27 cellular contexts compared by ENCODE assay signal in genomic region chr7:29657856-29658255, GRCh38.
DNase-seq lines count a peak whose midpoint lies in the region; ATAC-seq, FAIRE-seq and TF ChIP-seq lines count a peak whose summit lies in the region.
"Had no signal": no experiment of that assay in that cellular context is flagged by ENCODE, and none has a peak within 500 bp of the region (broad histone marks: within the 10 kb centered on the region; RNA-seq: fewer than 3 reads in every experiment).

No MANE protein-coding gene starts in this region.

- TF ChIP-seq POLR2A in GM12891 (IDR thresholded peaks at IDR 0.05; ENCODE audit: low read depth, low read length) (no peak), K562 (conservative IDR thresholded peaks at IDR 0.05) (no peak)

- peak overlapping the region; percentile 51; the same call in 1 of the 2 replicates for H3K4me2 ChIP-seq in MM.1S (ENCODE audit: low read depth, low read length)
- H3K4me2 ChIP-seq in K562 (ENCODE audit: insufficient read depth, low read length) = no peak overlapping the region
- H3K4me2 ChIP-seq: A549; BLaER1 treated with 17β-estradiol and CSF1 and Interleukin-3, amounts not matched to agents 10 nM and 100 nM had no signal

- peak overlapping the region; percentile 41 for H3K4me3 ChIP-seq in MM.1S (ENCODE audit: low read length)
- no peak overlapping the region for H3K4me3 ChIP-seq in K562
- no peak overlapping the region for H3K4me3 ChIP-seq in kidney (ENCODE audit: low read length in 2 of 2)
- H3K4me3 ChIP-seq: A549; BLaER1 treated with 17β-estradiol and CSF1 and Interleukin-3, amounts not matched to agents 10 nM and 100 nM; GM23248 had no signal

- no TSS peak for BruUV-seq in K562 (replicated peaks; lab: Mats Ljungman, UMichigan)

- in situ Hi-C loops in K562 (cut with MboI) (no loop called here), GM13977 (cut with MboI; ENCODE audit: low pct_unique_long_range_greater_than_20kb, low sequenced_read_pairs, unreplicated experiment) (no loop called here)

- CTCF ChIA-PET in K562 (lab: Yijun Ruan, JAX; ENCODE audit: low intra/inter-chr PET ratio) = no interaction called here

- H3K9me3 Mint-ChIP-seq in T-helper 2 cell treated with Interferon-gamma antibody and Interleukin-4, amounts not matched to agents 5 μg/mL and 100 μg/mL, for 36 hours = no peaks in the 10 kb centered on the region
- H3K9me3 Mint-ChIP-seq: CD14-positive monocyte; CD4-positive, alpha-beta T cell; CD8-positive, alpha-beta memory T cell; H9 had no signal

- no peak for TF ChIP-seq EP300 in K562 (IDR thresholded peaks at IDR 0.05; ENCODE audit: low read length)

- H3K9ac ChIP-seq in MM.1S (ENCODE audit: low read length) (peak overlapping the region; percentile 70), K562 (ENCODE audit: insufficient read depth in 1 of 2, low read depth in 2 of 2, low read length in 2 of 2) (no peak overlapping the region), kidney (ENCODE audit: low read length in 2 of 2) (no peak overlapping the region)
- H3K9ac ChIP-seq: BLaER1 treated with 17β-estradiol and CSF1 and Interleukin-3, amounts not matched to agents 10 nM and 100 nM; GM23248 had no signal

- TF ChIP-seq CTCF in MM.1S (IDR thresholded peaks at IDR 0.05; ENCODE audit: low read length) (no peak), K562 (IDR thresholded peaks at IDR 0.05 in 2 of 3, conservative IDR thresholded peaks at IDR 0.05 in 1 of 3; ENCODE audit: insufficient read depth in 2 of 3, low read depth in 1 of 3, low read length in 3 of 3) (no peak), kidney (IDR thresholded peaks at IDR 0.05; ENCODE audit: borderline replicate concordance, extremely low read depth, insufficient read depth) (no peak), GM13977 (IDR thresholded peaks at IDR 0.05; ENCODE audit: extremely low read depth, insufficient read depth, missing control alignments) (no peak)

- WGBS in K562 (ENCODE audit: insufficient coverage, low coverage, missing lambda C conversion rate) = 69% methylated on average over 7 of the region's 7 CpGs

- no peak for TF ChIP-seq RAD21 in K562 (CRISPR knock-in tag; conservative IDR thresholded peaks at IDR 0.05 in 1 of 2, IDR thresholded peaks at IDR 0.05 in 1 of 2)

- H3K36me3 ChIP-seq in MM.1S (replicated peaks; ENCODE audit: insufficient read depth, low read length) (no peaks in the 10 kb centered on the region), K562 (ENCODE audit: control insufficient read depth, insufficient read depth, low read length) (no peaks in the 10 kb centered on the region), kidney (ENCODE audit: control insufficient read depth in 1 of 2, insufficient read depth in 2 of 2, low read length in 2 of 2) (no peaks in the 10 kb centered on the region)
- H3K36me3 ChIP-seq: BE2C; BLaER1 treated with 17β-estradiol and CSF1 and Interleukin-3, amounts not matched to agents 10 nM and 100 nM had no signal

- intact Hi-C loops in K562 (cut with micrococcal nuclease) (no loop called here), kidney (cut with DNase I) (no loop called here)

- no peaks in the 10 kb centered on the region for H3K27me3 Mint-ChIP-seq in T-helper 2 cell treated with Interferon-gamma antibody and Interleukin-4, amounts not matched to agents 5 μg/mL and 100 μg/mL, for 36 hours (ENCODE audit: low read depth)
- H3K27me3 Mint-ChIP-seq: CD4-positive, alpha-beta T cell had no signal

- no peaks in the 10 kb centered on the region for H3K27me3 ChIP-seq in MM.1S (replicated peaks; ENCODE audit: insufficient read depth, low read length)
- no peaks in the 10 kb centered on the region for H3K27me3 ChIP-seq in K562 (ENCODE audit: control insufficient read depth in 2 of 2, insufficient read depth in 2 of 2, low read length in 2 of 2)
- H3K27me3 ChIP-seq: BE2C; BLaER1 treated with 17β-estradiol and CSF1 and Interleukin-3, amounts not matched to agents 10 nM and 100 nM had no signal

- H3K9me3 ChIP-seq in MM.1S (replicated peaks; ENCODE audit: insufficient read depth, low read length) (no peaks in the 10 kb centered on the region), K562 (replicated peaks; ENCODE audit: control insufficient read depth, insufficient read depth, low read depth, low read length) (no peaks in the 10 kb centered on the region), kidney (ENCODE audit: control insufficient read depth in 1 of 2, low read length in 2 of 2) (no peaks in the 10 kb centered on the region)
- H3K9me3 ChIP-seq: A549; BE2C; BLaER1 treated with 17β-estradiol and CSF1 and Interleukin-3, amounts not matched to agents 10 nM and 100 nM had no signal

- no peaks in the 10 kb centered on the region for H3K9me1 ChIP-seq in K562 (ENCODE audit: control insufficient read depth, insufficient read depth, low read length)

- no peak overlapping the region for H3K27ac Mint-ChIP-seq in T-helper 2 cell treated with Interferon-gamma antibody and Interleukin-4, amounts not matched to agents 5 μg/mL and 100 μg/mL, for 36 hours
- H3K27ac Mint-ChIP-seq: CD14-positive monocyte; CD4-positive, alpha-beta T cell; CD8-positive, alpha-beta memory T cell; H9 had no signal

- POLR2A ChIA-PET in K562 (lab: Yijun Ruan, JAX) = interaction anchor here (1.2 kb wide), 1 partner anchor 11 kb away, joined by 3 read pairs; no protein-coding TSS in a partner anchor

- H3K79me2 ChIP-seq in MM.1S (ENCODE audit: low read length) = peaks cover 61% of the 10 kb centered on the region
- peaks cover 9% of the 10 kb centered on the region for H3K79me2 ChIP-seq in K562 (ENCODE audit: control insufficient read depth, insufficient read depth, low read length)

- H2AFZ ChIP-seq in MM.1S (ENCODE audit: low read length) (no peak overlapping the region), K562 (ENCODE audit: low read depth, low read length) (no peak overlapping the region)
- H2AFZ ChIP-seq: GM23248 had no signal

- H3F3A ChIP-seq in MM.1S (ENCODE audit: insufficient read depth, low read length) = peaks cover 30% of the 10 kb centered on the region

- DNase-seq in GM12891 (ENCODE audit: insufficient read length, low spot score) (no peak), MM.1S (peak; percentile 50), K562 (ENCODE audit: extremely low read depth in 1 of 4, low spot score in 3 of 4) (no peak), kidney (no peak), GM13977 (ENCODE audit: low spot score) (no peak), SKM-1 treated with dmso at 0.1 percent for 144 hours (lab: John Stamatoyannopoulos, UW; ENCODE audit: unreplicated experiment) (no peak)
- no peak for DNase-seq in T-helper 2 cell treated with Interferon-gamma antibody and Interleukin-4, amounts not matched to agents 5 μg/mL and 100 μg/mL, for 36 hours (ENCODE audit: low spot score)
- DNase-seq: 8988T; ACHN; AML-193; BE2C; CD4-positive, alpha-beta T cell; CD8-positive, alpha-beta memory T cell; DMS 273 treated with DMSO at 0.1 percent for 48 hours; DMS79; EL; GF-D8; GM23248; H9 had no signal

- no peaks in the 10 kb centered on the region for H4K20me1 ChIP-seq in MM.1S (ENCODE audit: insufficient read depth, low read length)
- H4K20me1 ChIP-seq in K562 (replicated peaks; ENCODE audit: control insufficient read depth, insufficient read depth, low read length) = no peaks in the 10 kb centered on the region
- H4K20me1 ChIP-seq: BLaER1 treated with 17β-estradiol and CSF1 and Interleukin-3, amounts not matched to agents 10 nM and 100 nM had no signal

- no peak for ATAC-seq in K562
- ATAC-seq: A549, HCT116 had no signal

- H3K4me1 ChIP-seq in MM.1S (ENCODE audit: low read length) (peaks cover 11% of the 10 kb centered on the region), K562 (replicated peaks in 1 of 2; ENCODE audit: control insufficient read depth in 2 of 2, insufficient read depth in 2 of 2, low read length in 2 of 2) (peaks cover 0 to under 1% of the 10 kb centered on the region in 2 experiments; a peak in 1 of 5 replicates), kidney (ENCODE audit: control insufficient read depth in 1 of 2, insufficient read depth in 1 of 2, low read depth in 1 of 2, low read length in 2 of 2) (no peaks in the 10 kb centered on the region)
- H3K4me1 ChIP-seq: BE2C; BLaER1 treated with 17β-estradiol and CSF1 and Interleukin-3, amounts not matched to agents 10 nM and 100 nM had no signal

- FAIRE-seq in GM12891 (lab: Jason Lieb, UNC) (peak; percentile 80), K562 (lab: Jason Lieb, UNC) (peak; percentile 59), kidney (lab: Jason Lieb, UNC) (no peak)
- FAIRE-seq: A549, D721Med, GM12892, GM19239, H1 had no signal

- H3K4me1 Mint-ChIP-seq in T-helper 2 cell treated with Interferon-gamma antibody and Interleukin-4, amounts not matched to agents 5 μg/mL and 100 μg/mL, for 36 hours (ENCODE audit: low read depth) = no peaks in the 10 kb centered on the region
- H3K4me1 Mint-ChIP-seq: CD8-positive, alpha-beta memory T cell had no signal

- no peaks in the 10 kb centered on the region for H3K36me3 Mint-ChIP-seq in T-helper 2 cell treated with Interferon-gamma antibody and Interleukin-4, amounts not matched to agents 5 μg/mL and 100 μg/mL, for 36 hours (ENCODE audit: low read depth)
- H3K36me3 Mint-ChIP-seq: CD8-positive, alpha-beta memory T cell had no signal

- H3K4me3 Mint-ChIP-seq in T-helper 2 cell treated with Interferon-gamma antibody and Interleukin-4, amounts not matched to agents 5 μg/mL and 100 μg/mL, for 36 hours = no peak overlapping the region
- H3K4me3 Mint-ChIP-seq: CD14-positive monocyte; CD4-positive, alpha-beta T cell; CD8-positive, alpha-beta memory T cell; H9 had no signal

- H3K27ac ChIP-seq in MM.1S (ENCODE audit: low read length) (peak overlapping the region; percentile 96), K562 (ENCODE audit: extremely low read depth, low read depth, low read length) (no peak overlapping the region), kidney (ENCODE audit: low read depth in 2 of 2, low read length in 2 of 2) (no peak overlapping the region)
- H3K27ac ChIP-seq: A549; BLaER1 treated with 17β-estradiol and CSF1 and Interleukin-3, amounts not matched to agents 10 nM and 100 nM; GM23248 had no signal

- H3K9me2 ChIP-seq in MM.1S (replicated peaks; ENCODE audit: insufficient read depth, low read length) = no peaks in the 10 kb centered on the region

TF ChIP-seq in GM12891, 5 proteins besides CTCF, POLR2A, EP300 and RAD21:
- TF ChIP-seq SPI1 (IDR thresholded peaks at IDR 0.05; ENCODE audit: low read depth, low read length) (no peak), POU2F2 (IDR thresholded peaks at IDR 0.05; ENCODE audit: low read depth, low read length) (no peak), PAX5 (IDR thresholded peaks at IDR 0.05; ENCODE audit: insufficient read depth, low read length, severe bottlenecking) (no peak), TAF1 (IDR thresholded peaks at IDR 0.05; ENCODE audit: low read depth, low read length) (no peak), POLR2AphosphoS5 (IDR thresholded peaks at IDR 0.05; ENCODE audit: low read depth, low read length) (no peak)

TF ChIP-seq in K562, 482 proteins besides CTCF, POLR2A, EP300 and RAD21 (continues in another document):
- TF ChIP-seq ZFP1 (CRISPR knock-in tag; IDR thresholded peaks at IDR 0.05) (no peak), HNRNPL (IDR thresholded peaks at IDR 0.05; ENCODE audit: low read depth, low read length) (no peak), ZNF197 (CRISPR knock-in tag; IDR thresholded peaks at IDR 0.05; ENCODE audit: low read depth) (no peak)
